ENCODE assay signal across 8 cellular contexts in the genomic region with DNA sequence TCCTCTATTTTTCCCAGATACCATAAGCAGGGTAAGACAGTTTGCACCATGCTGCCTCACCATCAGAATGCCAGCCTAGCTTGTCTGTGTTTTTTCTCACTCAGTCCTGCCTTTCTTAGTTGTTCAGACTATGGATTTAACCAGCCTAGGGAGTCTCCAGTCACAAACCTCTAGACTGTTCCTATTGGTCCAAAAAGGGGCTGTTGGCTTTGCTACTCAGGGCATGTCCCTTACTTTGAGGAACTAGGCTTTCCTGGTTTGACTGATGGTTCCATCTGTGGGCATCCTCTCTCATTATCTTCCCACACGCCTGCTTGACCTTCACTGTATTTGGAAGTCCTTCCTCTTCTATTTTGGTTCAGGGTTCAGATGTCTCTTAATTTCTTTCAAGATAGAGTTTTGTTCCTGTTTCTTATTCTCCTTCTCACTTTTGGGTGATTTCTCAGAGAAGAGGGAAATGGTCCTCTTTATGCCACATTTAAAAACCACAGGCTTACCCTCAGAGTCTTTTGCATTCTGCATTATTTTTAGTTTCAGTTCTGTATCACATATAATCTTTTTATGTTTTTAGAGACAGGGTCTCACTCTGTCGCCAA. TPM values are rescaled to one million over a fixed set of nuclear protein-coding genes. Genes with fewer than 3 reads are reported as not detected.
DNase-seq lines count a peak whose midpoint lies in the region; ATAC-seq, FAIRE-seq and TF ChIP-seq lines count a peak whose summit lies in the region.

No MANE protein-coding gene starts in this region.

- ATAC-seq in GM18498 (IDR thresholded peaks at IDR 0.05; ENCODE audit: unreplicated experiment) (peak; percentile 79), GM21526 (IDR thresholded peaks at IDR 0.05; ENCODE audit: low FRiP score, unreplicated experiment) (peak; percentile 75), HG03575 (IDR thresholded peaks at IDR 0.05; ENCODE audit: extremely low read depth, insufficient number of reproducible peaks, low FRiP score, unreplicated experiment) (peak; percentile 62)

- no peaks in the 10 kb centered on the region for H3K4me1 Mint-ChIP-seq in glutamatergic neuron (ENCODE audit: low read depth, unreplicated experiment)

- peaks cover 2% of the 10 kb centered on the region for H3K27me3 Mint-ChIP-seq in glutamatergic neuron (ENCODE audit: unreplicated experiment)

- no peak overlapping the region for H3K27ac Mint-ChIP-seq in glutamatergic neuron (ENCODE audit: unreplicated experiment)

- peaks cover 4% of the 10 kb centered on the region for H3K9me3 Mint-ChIP-seq in glutamatergic neuron (ENCODE audit: unreplicated experiment)

- no peak for FAIRE-seq in urothelium cell line (lab: Jason Lieb, UNC)

- H3K4me3 Mint-ChIP-seq in glutamatergic neuron (ENCODE audit: unreplicated experiment) = no peak overlapping the region

- H3K36me3 Mint-ChIP-seq in glutamatergic neuron (ENCODE audit: unreplicated experiment) = no peaks in the 10 kb centered on the region

- TF ChIP-seq CTCF in glutamatergic neuron (IDR thresholded peaks at IDR 0.05; ENCODE audit: partially characterized antibody, unreplicated experiment) = no peak

- DNase-seq in globus pallidus (ENCODE audit: low spot score) (peak; percentile 70), glutamatergic neuron (no peak), urothelium cell line (ENCODE audit: low spot score) (no peak), hepatic stellate cell (ENCODE audit: low spot score) (no peak)
- no peak for DNase-seq in activated CD4-positive, alpha-beta T cell treated with anti-CD3 and anti-CD28 coated beads for 1 hour

RNA-seq across cellular contexts. Expression of gene TMEM131, which starts 31.3 kb away (rescaled TPM):
- 36.6 TPM for total RNA-seq in glutamatergic neuron (ENCODE audit: unreplicated experiment)

RNA-seq across cellular contexts. Expression of gene VWA3B, which starts 59.9 kb away (rescaled TPM):
- not detected for total RNA-seq in glutamatergic neuron (ENCODE audit: unreplicated experiment)
